11 cellular contexts compared by ENCODE assay signal in the genomic region with DNA sequence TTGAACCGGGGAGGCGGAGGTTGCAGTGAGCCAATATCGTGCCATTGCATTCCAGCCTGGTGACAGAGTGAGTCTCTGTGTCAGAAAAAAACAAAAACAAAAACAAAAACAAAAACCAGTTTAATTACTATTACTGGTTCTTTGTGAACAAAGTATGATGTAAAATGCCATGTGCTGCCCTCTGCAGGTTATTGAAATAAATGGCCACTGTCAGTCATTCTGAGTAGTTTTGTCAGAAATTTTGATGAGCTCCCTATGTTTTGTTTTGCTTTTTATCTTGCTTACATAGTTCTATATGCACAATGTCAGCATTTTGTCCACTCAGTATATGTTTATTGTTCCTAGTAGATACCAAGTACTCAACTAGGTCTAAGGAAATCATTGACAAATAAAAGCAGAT.
DNase-seq lines count a peak whose midpoint lies in the region; ATAC-seq, FAIRE-seq and TF ChIP-seq lines count a peak whose summit lies in the region.
"Had no signal": no experiment of that assay in that cellular context is flagged by ENCODE, and none has a peak within 500 bp of the region (broad histone marks: within the 10 kb centered on the region; RNA-seq: fewer than 3 reads in every experiment).

No MANE protein-coding gene starts in this region.

- H3K4me1 ChIP-seq in KMS-11 (ENCODE audit: low read depth, poor library complexity, severe bottlenecking): no peaks in the 10 kb centered on the region
- H3K4me1 ChIP-seq in neural progenitor cell: peaks cover 8% of the 10 kb centered on the region
- H3K4me1 ChIP-seq in kidney (ENCODE audit: control insufficient read depth in 1 of 2, insufficient read depth in 1 of 2, low read depth in 1 of 2, low read length in 2 of 2): no peaks in the 10 kb centered on the region

- H3K9me3 ChIP-seq in neural progenitor cell (ENCODE audit: low read depth) (no peaks in the 10 kb centered on the region), kidney (ENCODE audit: control insufficient read depth in 1 of 2, low read length in 2 of 2) (no peaks in the 10 kb centered on the region)

- H3K27me3 Mint-ChIP-seq in neural progenitor cell (ENCODE audit: insufficient read depth, low read depth): peaks cover 2% of the 10 kb centered on the region
- H3K27me3 Mint-ChIP-seq: activated CD4-positive, alpha-beta memory T cell treated with anti-CD3 and anti-CD28 coated beads, Interleukin-2, amount 10 ng/mL, durations not matched to agents 7 days and 5 days had no signal

- H3K4me3 ChIP-seq in KMS-11 (IDR thresholded peaks at IDR 0.05; ENCODE audit: insufficient read depth, low read depth, low read length) (no peak overlapping the region), brain microvascular endothelial cell (ENCODE audit: low read depth, low read length) (no peak overlapping the region), neural progenitor cell (no peak overlapping the region), kidney (ENCODE audit: low read length in 2 of 2) (no peak overlapping the region)

- no peak overlapping the region for H3K27ac Mint-ChIP-seq in neural progenitor cell
- H3K27ac Mint-ChIP-seq: activated CD4-positive, alpha-beta memory T cell treated with anti-CD3 and anti-CD28 coated beads, Interleukin-2, amount 10 ng/mL, durations not matched to agents 7 days and 5 days had no signal

- H3K4me3 Mint-ChIP-seq in neural progenitor cell: no peak overlapping the region
- H3K4me3 Mint-ChIP-seq: activated CD4-positive, alpha-beta memory T cell treated with anti-CD3 and anti-CD28 coated beads, Interleukin-2, amount 10 ng/mL, durations not matched to agents 7 days and 5 days had no signal

- no peak overlapping the region for H2AFZ ChIP-seq in KMS-11 (ENCODE audit: low read depth)
- no peak overlapping the region for H2AFZ ChIP-seq in neural progenitor cell (replicated peaks)

- in situ Hi-C loops in brain microvascular endothelial cell (cut with HindIII; ENCODE audit: low pct_ligation_motif_present, low sequenced_read_pairs): no loop called here

- H3K27ac ChIP-seq in KMS-11 (no peak overlapping the region), brain microvascular endothelial cell (no peak overlapping the region), neural progenitor cell (no peak overlapping the region), kidney (ENCODE audit: low read depth in 2 of 2, low read length in 2 of 2) (no peak overlapping the region)

- H3K79me2 ChIP-seq in KMS-11 (ENCODE audit: insufficient read depth, low read depth) (no peaks in the 10 kb centered on the region), neural progenitor cell (ENCODE audit: low read depth) (no peaks in the 10 kb centered on the region)

- ATAC-seq in HG03095 (IDR thresholded peaks at IDR 0.05; ENCODE audit: unreplicated experiment): no peak

- H3F3A ChIP-seq in neural progenitor cell (ENCODE audit: low read depth): peaks cover 3% of the 10 kb centered on the region

- H3K4me2 ChIP-seq in KMS-11 (no peak overlapping the region), neural progenitor cell (no peak overlapping the region)

- H3K27me3 ChIP-seq in KMS-11 (ENCODE audit: insufficient read depth, low read depth) (no peaks in the 10 kb centered on the region), brain microvascular endothelial cell (replicated peaks) (no peaks in the 10 kb centered on the region), neural progenitor cell (no peaks in the 10 kb centered on the region)

- no peaks in the 10 kb centered on the region for H3K36me3 ChIP-seq in KMS-11 (ENCODE audit: insufficient read depth)
- no peaks in the 10 kb centered on the region for H3K36me3 ChIP-seq in brain microvascular endothelial cell (replicated peaks)
- H3K36me3 ChIP-seq in neural progenitor cell: no peaks in the 10 kb centered on the region
- H3K36me3 ChIP-seq in kidney (ENCODE audit: control insufficient read depth in 1 of 2, insufficient read depth in 2 of 2, low read length in 2 of 2): no peaks in the 10 kb centered on the region

- TF ChIP-seq CTCF in KMS-11 (conservative IDR thresholded peaks at IDR 0.05; ENCODE audit: low read depth, low read length) (peak; percentile 69), brain microvascular endothelial cell (IDR thresholded peaks at IDR 0.05; ENCODE audit: low read depth, low read length, missing control alignments) (peak; percentile 59), neural progenitor cell (IDR thresholded peaks at IDR 0.05) (peak; percentile 45), kidney (IDR thresholded peaks at IDR 0.05; ENCODE audit: borderline replicate concordance, extremely low read depth, insufficient read depth) (no peak)

- H3K9ac ChIP-seq in KMS-11 (no peak overlapping the region), neural progenitor cell (no peak overlapping the region), kidney (ENCODE audit: low read length in 2 of 2) (no peak overlapping the region)

- DNase-seq in NCI-H1694 treated with DMSO at 0.1 percent for 48 hours (lab: John Stamatoyannopoulos, UW): peak; percentile 0
- DNase-seq in NCI-H1694 (lab: John Stamatoyannopoulos, UW): no peak
- DNase-seq in brain microvascular endothelial cell: peak; percentile 9
- DNase-seq in neural progenitor cell (ENCODE audit: low spot score): no peak
- no peak for DNase-seq in NCI-H146 (lab: John Stamatoyannopoulos, UW)
- no peak for DNase-seq in kidney
- DNase-seq: activated CD4-positive, alpha-beta memory T cell treated with anti-CD3 and anti-CD28 coated beads, Interleukin-2, amount 10 ng/mL, durations not matched to agents 7 days and 5 days; H7 had no signal

- H4K20me1 ChIP-seq in KMS-11 (ENCODE audit: insufficient read depth) (no peaks in the 10 kb centered on the region), neural progenitor cell (ENCODE audit: low read depth) (no peaks in the 10 kb centered on the region)

- peaks cover 5% of the 10 kb centered on the region for H3K36me3 Mint-ChIP-seq in neural progenitor cell

- peaks cover 18% of the 10 kb centered on the region for H3K4me1 Mint-ChIP-seq in neural progenitor cell
- H3K4me1 Mint-ChIP-seq: activated CD4-positive, alpha-beta memory T cell treated with anti-CD3 and anti-CD28 coated beads, Interleukin-2, amount 10 ng/mL, durations not matched to agents 7 days and 5 days had no signal

- intact Hi-C loops in kidney (cut with DNase I): no loop called here

- no peak for FAIRE-seq in kidney (lab: Jason Lieb, UNC)
- FAIRE-seq: colon had no signal

- H3K9me3 Mint-ChIP-seq in neural progenitor cell: peaks cover 7% of the 10 kb centered on the region
- H3K9me3 Mint-ChIP-seq: activated CD4-positive, alpha-beta memory T cell treated with anti-CD3 and anti-CD28 coated beads, Interleukin-2, amount 10 ng/mL, durations not matched to agents 7 days and 5 days had no signal

Comparison
In these comparisons a context has a peak if more than half of its experiments do, and no peak if none do; other contexts are left out.
1. DNase-seq: peak in NCI-H1694 treated with DMSO at 0.1 percent for 48 hours (single experiment) and brain microvascular endothelial cell (single experiment); none in NCI-H1694 (single experiment), neural progenitor cell (single experiment), NCI-H146 (single experiment) and kidney (single experiment).